8 cellular contexts compared by ENCODE assay signal in genomic region chr19:2474232-2475017, GRCh38. TPM values are rescaled to one million over a fixed set of nuclear protein-coding genes. Genes with fewer than 3 reads are reported as not detected.
DNase-seq lines count a peak whose midpoint lies in the region; ATAC-seq, FAIRE-seq and TF ChIP-seq lines count a peak whose summit lies in the region.

No MANE protein-coding gene starts in this region.

- ATAC-seq in HG03108 (IDR thresholded peaks at IDR 0.05; ENCODE audit: unreplicated experiment) (peak; percentile 22), HG03378 (IDR thresholded peaks at IDR 0.05; ENCODE audit: unreplicated experiment) (no peak)
- peak; percentile 48 for ATAC-seq in activated CD8-positive, alpha-beta T cell treated with anti-CD3 and anti-CD28 coated beads for 36 hours

- H3K9me3 Mint-ChIP-seq in activated CD8-positive, alpha-beta T cell treated with anti-CD3 and anti-CD28 coated beads for 36 hours, result no peaks in the 10 kb centered on the region

- intact Hi-C loops in activated CD8-positive, alpha-beta T cell treated with anti-CD3 and anti-CD28 coated beads for 36 hours (cut with micrococcal nuclease), result loop anchor here (5.0 kb wide), 1 partner anchor 78 kb away; no protein-coding TSS in a partner anchor

- peaks cover 17% of the 10 kb centered on the region for H3K4me1 Mint-ChIP-seq in activated CD8-positive, alpha-beta T cell treated with anti-CD3 and anti-CD28 coated beads for 36 hours (ENCODE audit: low read depth)

- FAIRE-seq in GM12891 (lab: Jason Lieb, UNC), result peak; percentile 88

- DNase-seq in GM12891 (ENCODE audit: insufficient read length, low spot score), result peak; percentile 82
- peak; percentile 63 for DNase-seq in NCI-H774 (lab: John Stamatoyannopoulos, UW)
- DNase-seq in activated CD8-positive, alpha-beta T cell treated with anti-CD3 and anti-CD28 coated beads for 36 hours, result peak; percentile 95
- DNase-seq in medulla oblongata (ENCODE audit: extremely low spot score), result peak; percentile 85
- peak; percentile 90 to 93 (median 91) for DNase-seq in stimulated activated CD4-positive, alpha-beta T cell treated with anti-CD3 and anti-CD28 coated beads, TNF-alpha, amount 100 ng/mL, for 4 hours (ENCODE audit: low read depth in 3 of 3)

- H3K36me3 Mint-ChIP-seq in activated CD8-positive, alpha-beta T cell treated with anti-CD3 and anti-CD28 coated beads for 36 hours (ENCODE audit: low read depth), result peaks cover 29% of the 10 kb centered on the region

- peaks cover 34% of the 10 kb centered on the region for H3K4me1 ChIP-seq in ectodermal cell (ENCODE audit: control insufficient read depth, insufficient read depth, low read length)

- peak; percentile 91 for TF ChIP-seq CTCF in activated CD8-positive, alpha-beta T cell treated with anti-CD3 and anti-CD28 coated beads for 36 hours (IDR thresholded peaks at IDR 0.05)

- peaks cover 46% of the 10 kb centered on the region for H3K27me3 ChIP-seq in ectodermal cell (ENCODE audit: control insufficient read depth, insufficient read depth, low read length, poor library complexity, severe bottlenecking)

- H3K27me3 Mint-ChIP-seq in activated CD8-positive, alpha-beta T cell treated with anti-CD3 and anti-CD28 coated beads for 36 hours, result no peaks in the 10 kb centered on the region

- CTCF ChIA-PET in activated CD8-positive, alpha-beta T cell treated with anti-CD3 and anti-CD28 coated beads for 36 hours (lab: Charles Lee), result interaction anchor here (0.6 to 8.2 kb wide), 15 partner anchors 11 to 164 kb away, joined by 3 to 91 read pairs (median 6); no protein-coding TSS in a partner anchor

- peak overlapping the region; percentile 14 for H3K4me3 ChIP-seq in ectodermal cell (ENCODE audit: insufficient read depth, low read depth, low read length)

- WGBS in ectodermal cell, 2 experiments, result 12% methylated on average over 55 to 60 of the region's 60 CpGs

- peak overlapping the region; percentile 83 for H3K27ac Mint-ChIP-seq in activated CD8-positive, alpha-beta T cell treated with anti-CD3 and anti-CD28 coated beads for 36 hours

- H3K27ac ChIP-seq in ectodermal cell (ENCODE audit: insufficient read depth, low read depth, low read length, poor library complexity, severe bottlenecking), result no peak overlapping the region

- no peaks in the 10 kb centered on the region for H3K36me3 ChIP-seq in ectodermal cell (ENCODE audit: control insufficient read depth, insufficient read depth, low read length)

- H3K9me3 ChIP-seq in ectodermal cell (ENCODE audit: control insufficient read depth, low read length), result no peaks in the 10 kb centered on the region

- POLR2A ChIA-PET in activated CD8-positive, alpha-beta T cell treated with anti-CD3 and anti-CD28 coated beads for 36 hours (lab: Charles Lee), result interaction anchor here (0.6 to 6.2 kb wide), 10 partner anchors 89 to 151 kb away, joined by 3 to 168 read pairs (median 16); no protein-coding TSS in a partner anchor

- no peak for TF ChIP-seq POLR2A in GM12891 (IDR thresholded peaks at IDR 0.05; ENCODE audit: low read depth, low read length)

- peak overlapping the region; percentile 99 for H3K4me3 Mint-ChIP-seq in activated CD8-positive, alpha-beta T cell treated with anti-CD3 and anti-CD28 coated beads for 36 hours

TF ChIP-seq in GM12891, 5 proteins besides CTCF, POLR2A, EP300 and RAD21:
- TF ChIP-seq POLR2AphosphoS5 (IDR thresholded peaks at IDR 0.05; ENCODE audit: low read depth, low read length) (no peak), TAF1 (IDR thresholded peaks at IDR 0.05; ENCODE audit: low read depth, low read length) (0 out of 2 replicates have a peak, but pooled peaks have one; percentile 26), SPI1 (IDR thresholded peaks at IDR 0.05; ENCODE audit: low read depth, low read length) (no peak), PAX5 (IDR thresholded peaks at IDR 0.05; ENCODE audit: insufficient read depth, low read length, severe bottlenecking) (peak; percentile 74), POU2F2 (IDR thresholded peaks at IDR 0.05; ENCODE audit: low read depth, low read length) (no peak)

RNA-seq across cellular contexts. Expression of gene GADD45B, which starts 1.5 kb away (rescaled TPM):
- 138 TPM for polyA plus RNA-seq in GM12891 (2012; ENCODE audit: low read depth, missing spikeins)
- total RNA-seq in activated CD8-positive, alpha-beta T cell treated with anti-CD3 and anti-CD28 coated beads for 36 hours, result 100 to 1,000 TPM in 1 of 2 experiments, 10 to 100 TPM in 1; 98.3 to 102 TPM
- polyA plus RNA-seq in ectodermal cell (2013, experiment 1 of 4), result 5.6 TPM
- 4.5 TPM for polyA plus RNA-seq in ectodermal cell (2013, experiment 2 of 4)
- 4.3 TPM for polyA plus RNA-seq in ectodermal cell (2013, experiment 3 of 4)
- 1.9 TPM for polyA plus RNA-seq in ectodermal cell (2013, experiment 4 of 4)

RNA-seq across cellular contexts. Expression of gene LMNB2, which starts 17.7 kb away (rescaled TPM):
- 43.5 TPM for polyA plus RNA-seq in GM12891 (2012; ENCODE audit: low read depth, missing spikeins)
- total RNA-seq in activated CD8-positive, alpha-beta T cell treated with anti-CD3 and anti-CD28 coated beads for 36 hours, result 10 to 100 TPM; 90.9 to 96.3 TPM
- polyA plus RNA-seq in ectodermal cell (2013, experiment 1 of 4), result 210 TPM
- polyA plus RNA-seq in ectodermal cell (2013, experiment 2 of 4), result 193 TPM
- 120 TPM for polyA plus RNA-seq in ectodermal cell (2013, experiment 3 of 4)
- polyA plus RNA-seq in ectodermal cell (2013, experiment 4 of 4), result 124 TPM

RNA-seq across cellular contexts. Expression of gene TIMM13, which starts 47.0 kb away (rescaled TPM):
- polyA plus RNA-seq in GM12891 (2012; ENCODE audit: low read depth, missing spikeins), result 60.4 TPM
- 100 to 1,000 TPM; 113 to 121 TPM for total RNA-seq in activated CD8-positive, alpha-beta T cell treated with anti-CD3 and anti-CD28 coated beads for 36 hours
- polyA plus RNA-seq in ectodermal cell (2013, experiment 1 of 4), result 93.0 TPM
- 90.3 TPM for polyA plus RNA-seq in ectodermal cell (2013, experiment 2 of 4)
- 99.9 TPM for polyA plus RNA-seq in ectodermal cell (2013, experiment 3 of 4)
- polyA plus RNA-seq in ectodermal cell (2013, experiment 4 of 4), result 107 TPM
